In the genomic region with DNA sequence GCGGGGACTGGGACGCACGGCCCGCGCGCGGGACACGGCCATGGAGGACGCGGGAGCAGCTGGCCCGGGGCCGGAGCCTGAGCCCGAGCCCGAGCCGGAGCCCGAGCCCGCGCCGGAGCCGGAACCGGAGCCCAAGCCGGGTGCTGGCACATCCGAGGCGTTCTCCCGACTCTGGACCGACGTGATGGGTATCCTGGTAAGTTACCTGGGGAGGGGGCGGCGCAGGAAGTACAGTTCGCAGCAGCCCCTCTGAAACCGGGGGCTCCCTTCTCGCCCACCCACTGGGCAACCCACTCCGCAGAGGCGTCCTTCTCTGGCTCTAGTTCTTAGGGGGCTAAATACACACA, we compare ENCODE assay signal across 8 cellular contexts. TPM values are rescaled to one million over a fixed set of nuclear protein-coding genes. Genes with fewer than 3 reads are reported as not detected.
DNase-seq lines count a peak whose midpoint lies in the region; ATAC-seq and TF ChIP-seq lines count a peak whose summit lies in the region.

No MANE protein-coding gene starts in this region.

- no peak overlapping the region for H3K23ac ChIP-seq in trophoblast cell (ENCODE audit: low read length)

- H3K4me1 ChIP-seq in PC-9 (replicated peaks; ENCODE audit: insufficient read depth) (peaks cover 36% of the 10 kb centered on the region), trophoblast cell (ENCODE audit: control insufficient read depth in 1 of 2, insufficient read depth in 2 of 2, low read length in 2 of 2) (peaks cover 3 to 11% of the 10 kb centered on the region in 2 experiments)

- no peaks in the 10 kb centered on the region for H4K20me1 ChIP-seq in PC-9 (ENCODE audit: insufficient read depth)

- POLR2A ChIA-PET in PC-9 (lab: Charles Lee; ENCODE audit: unreplicated experiment): interaction anchor here (0.7 kb wide), 1 partner anchor 77 kb away, joined by 5 read pairs; no protein-coding TSS in a partner anchor

- H4K12ac ChIP-seq in trophoblast cell (ENCODE audit: low read depth, low read length): peak overlapping the region; percentile 27

- H2AFZ ChIP-seq in PC-9 (peak overlapping the region; percentile 82; the same call in 1 of the 2 replicates), trophoblast cell (ENCODE audit: insufficient read depth, low read length, poor library complexity) (peak overlapping the region; percentile 79)

- peak overlapping the region; percentile 73 for H3K14ac ChIP-seq in trophoblast cell (ENCODE audit: low read length)

- H4K91ac ChIP-seq in trophoblast cell (ENCODE audit: low read depth, low read length): peak overlapping the region; percentile 90

- H2BK120ac ChIP-seq in trophoblast cell (ENCODE audit: insufficient read depth, low read length, poor library complexity): peak overlapping the region; percentile 57

- intact Hi-C loops in PC-9 (cut with micrococcal nuclease; ENCODE audit: unreplicated experiment): loop anchor here (1.0 to 10.0 kb wide), 4 partner anchors 62 to 150 kb away; no protein-coding TSS in a partner anchor

- no peak overlapping the region for H2AK5ac ChIP-seq in trophoblast cell (ENCODE audit: low read length)

- H3K27ac ChIP-seq in PC-9: peak overlapping the region; percentile 66
- H3K27ac ChIP-seq in trophoblast cell (ENCODE audit: low read depth, low read length): no peak overlapping the region

- CTCF ChIA-PET in PC-9 (lab: Charles Lee): no interaction called here

- H3K4ac ChIP-seq in trophoblast cell (ENCODE audit: low read depth, low read length): no peak overlapping the region

- no peaks in the 10 kb centered on the region; the same call in 1 of the 2 replicates for H3K9me2 ChIP-seq in PC-9 (ENCODE audit: insufficient read depth)

- in situ Hi-C loops in Caki2 (cut with HindIII; ENCODE audit: low pct_unique_long_range_greater_than_20kb, low sequenced_read_pairs): no loop called here

- no peak overlapping the region for H2BK12ac ChIP-seq in trophoblast cell (ENCODE audit: low read length)

- TF ChIP-seq CTCF in PC-9 (conservative IDR thresholded peaks at IDR 0.05) (no peak), fibroblast of mammary gland (conservative IDR thresholded peaks at IDR 0.05; ENCODE audit: control insufficient read depth, insufficient read depth, low read depth, low read length) (no peak)

- peaks cover 11% of the 10 kb centered on the region for H3K79me1 ChIP-seq in trophoblast cell (ENCODE audit: low read length)

- H3K36me3 ChIP-seq in PC-9 (ENCODE audit: low read depth): 0 out of 2 replicates have a peak, but pooled peaks cover 13% of the 10 kb centered on the region
- no peaks in the 10 kb centered on the region for H3K36me3 ChIP-seq in trophoblast cell (ENCODE audit: control insufficient read depth in 1 of 2, insufficient read depth in 2 of 2, low read length in 2 of 2)

- H3K9me3 ChIP-seq in PC-9 (ENCODE audit: insufficient read depth, low read depth): no peaks in the 10 kb centered on the region
- H3K9me3 ChIP-seq in trophoblast cell (ENCODE audit: insufficient read depth, low read depth, low read length): no peaks in the 10 kb centered on the region

- peak; percentile 10 for DNase-seq in Caki2 (ENCODE audit: low read depth)
- DNase-seq in PC-9: no peak
- no peak for DNase-seq in fibroblast of mammary gland (ENCODE audit: low read depth)
- no peak for DNase-seq in trophoblast cell
- no peak for DNase-seq in NCI-H2107 (lab: John Stamatoyannopoulos, UW)

- H3K9ac ChIP-seq in trophoblast cell (ENCODE audit: low read length): peak overlapping the region; percentile 38

- H3K4me3 ChIP-seq in PC-9: peak overlapping the region; percentile 79
- H3K4me3 ChIP-seq in fibroblast of mammary gland (ENCODE audit: control insufficient read depth, low read depth, low read length): peak overlapping the region; percentile 67
- peak overlapping the region; percentile 84 for H3K4me3 ChIP-seq in trophoblast cell (ENCODE audit: low read depth, low read length)

- no TSS peak for BruUV-seq in PC-9 (replicated peaks; lab: Mats Ljungman, UMichigan)

- H4K8ac ChIP-seq in trophoblast cell (ENCODE audit: low read depth, low read length): peak overlapping the region; percentile 74

- ATAC-seq in GM19467 (IDR thresholded peaks at IDR 0.05; ENCODE audit: unreplicated experiment) (no peak), HG03378 (IDR thresholded peaks at IDR 0.05; ENCODE audit: unreplicated experiment) (no peak), GM18858 (IDR thresholded peaks at IDR 0.05; ENCODE audit: unreplicated experiment) (no peak)

- no peaks in the 10 kb centered on the region; the same call in 1 of the 2 replicates for H3F3A ChIP-seq in PC-9 (ENCODE audit: insufficient read depth, low read depth)

- no CpG with 5 or more reads among the region's 34 CpGs for WGBS in trophoblast cell (ENCODE audit: extremely low coverage, insufficient coverage, insufficient read length)

- peak overlapping the region; percentile 80 for H3K18ac ChIP-seq in trophoblast cell (ENCODE audit: low read length)

- H3K4me2 ChIP-seq in PC-9: peak overlapping the region; percentile 80
- peak overlapping the region; percentile 82 for H3K4me2 ChIP-seq in trophoblast cell (ENCODE audit: low read length)

- H3K27me3 ChIP-seq in PC-9 (ENCODE audit: insufficient read depth, low read depth): no peaks in the 10 kb centered on the region
- no peaks in the 10 kb centered on the region for H3K27me3 ChIP-seq in trophoblast cell (ENCODE audit: insufficient read depth, low read length)

- H3K79me2 ChIP-seq in PC-9 (ENCODE audit: low read depth) (peaks cover 43% of the 10 kb centered on the region), trophoblast cell (ENCODE audit: control insufficient read depth, insufficient read depth, low read length, poor library complexity) (peaks cover 3% of the 10 kb centered on the region)

- peak overlapping the region; percentile 89 for H2BK5ac ChIP-seq in trophoblast cell (ENCODE audit: low read depth, low read length, poor library complexity)

RNA-seq across cellular contexts. Expression of a gene that starts 0.4 kb away (rescaled TPM):
- total RNA-seq in Caki2 (2014; rRNA removed; shearing (Covaris generic); ENCODE audit: low replicate concordance): 4.4 and 6.1 TPM in 2 replicates
- 32.9 and 35.5 TPM in 2 replicates for total RNA-seq in PC-9 (2021)
- 10.6 and 10.9 TPM in 2 replicates for polyA plus RNA-seq in trophoblast cell (2013)
